ENCODE assay signal across 9 cellular contexts in genomic region chr1:112369389-112370285, GRCh38. TPM values are rescaled to one million over a fixed set of nuclear protein-coding genes. Genes with fewer than 3 reads are reported as not detected.
DNase-seq lines count a peak whose midpoint lies in the region; ATAC-seq, FAIRE-seq and TF ChIP-seq lines count a peak whose summit lies in the region.
"Had no signal": no experiment of that assay in that cellular context is flagged by ENCODE, and none has a peak within 500 bp of the region (broad histone marks: within the 10 kb centered on the region; RNA-seq: fewer than 3 reads in every experiment).

No MANE protein-coding gene starts in this region.

- H3K4me3 ChIP-seq in HL-60 (replicated peaks; ENCODE audit: insufficient read depth, low read length), result no peak overlapping the region
- no peak overlapping the region for H3K4me3 ChIP-seq in H1 (ENCODE audit: extremely low read depth in 1 of 4, insufficient read depth in 2 of 4, low read depth in 3 of 4, low read length in 4 of 4)

- no peak overlapping the region for H3K4ac ChIP-seq in H1 (replicated peaks; ENCODE audit: insufficient read length, low read depth, low read length)

- H3K4me1 ChIP-seq in H1 (replicated peaks in 1 of 4; ENCODE audit: control insufficient read depth in 3 of 4, insufficient read depth in 4 of 4, low read length in 3 of 4), result no peaks in the 10 kb centered on the region

- no peak overlapping the region for H3K9ac ChIP-seq in H1 (replicated peaks in 1 of 4; ENCODE audit: extremely low read depth in 1 of 4, low read depth in 3 of 4, low read length in 3 of 4)

- peak; percentile 76 for FAIRE-seq in H1 (lab: Jason Lieb, UNC)
- FAIRE-seq: TTC549 had no signal

- 37% methylated on average over 16 of the region's 16 CpGs; no CpG with 5 or more reads in 1 of the 2 experiments for WGBS in H1 (ENCODE audit: extremely low coverage in 1 of 2, insufficient coverage in 1 of 2, insufficient read length in 1 of 2, insufficient replicate concordance in 2 of 2, low coverage in 1 of 2, low lambda C conversion rate in 2 of 2, missing lambda C conversion rate in 1 of 2), 2 experiments

- no peak overlapping the region for H3K14ac ChIP-seq in H1 (ENCODE audit: insufficient read length)

- H3K27ac ChIP-seq in HL-60 (replicated peaks), result no peak overlapping the region
- no peak overlapping the region for H3K27ac ChIP-seq in H1 (ENCODE audit: low read depth, low read length)

- no peaks in the 10 kb centered on the region for H3K9me3 ChIP-seq in H1 (ENCODE audit: insufficient read depth in 2 of 2, low read depth in 1 of 2, low read length in 1 of 2)

- no peaks in the 10 kb centered on the region for H3K36me3 ChIP-seq in H1 (ENCODE audit: control insufficient read depth in 2 of 4, insufficient read depth in 4 of 4, low read length in 3 of 4)

- DNase-seq in COR-L47 (lab: John Stamatoyannopoulos, UW) (peak; percentile 64), HL-60 (ENCODE audit: low read depth in 1 of 2, low spot score in 1 of 2) (peak; percentile 62 to 72), NOMO-1 treated with DMSO at 0.1 percent for 48 hours (lab: John Stamatoyannopoulos, UW; ENCODE audit: unreplicated experiment) (peak; percentile 62), H1 (ENCODE audit: low read depth in 1 of 2, low spot score in 2 of 2) (peak; percentile 78 to 98), middle frontal gyrus (ENCODE audit: extremely low spot score, low spot score) (peak; percentile 72)
- peak; percentile 56 to 83 (median 82) for DNase-seq in activated CD8-positive, alpha-beta memory T cell treated with anti-CD3 and anti-CD28 coated beads for 48 hours (ENCODE audit: low read depth in 2 of 3, low spot score in 2 of 3)
- peak; percentile 52 to 68 for DNase-seq in stimulated activated CD8-positive, alpha-beta memory T cell treated with anti-CD3 and anti-CD28 coated beads, Interleukin-4, amount 100 ng/mL, for 1 hour (ENCODE audit: low read depth in 2 of 2, low spot score in 1 of 2)

- no peak overlapping the region for H2AK5ac ChIP-seq in H1 (ENCODE audit: low read depth, low read length)

- no peak for TF ChIP-seq EP300 in H1 (IDR thresholded peaks at IDR 0.05; ENCODE audit: borderline replicate concordance in 1 of 2, low read depth in 2 of 2, low read length in 2 of 2)

- H2BK15ac ChIP-seq in H1 (ENCODE audit: low read length), result no peak overlapping the region

- H3K56ac ChIP-seq in H1 (replicated peaks; ENCODE audit: insufficient read length, low read depth, low read length), result no peak overlapping the region

- H4K8ac ChIP-seq in H1 (ENCODE audit: extremely low read depth, insufficient read depth, low read length), result no peak overlapping the region

- H4K20me1 ChIP-seq in H1 (replicated peaks in 1 of 2; ENCODE audit: control insufficient read depth in 1 of 2, insufficient read depth in 2 of 2, low read length in 2 of 2), result no peaks in the 10 kb centered on the region

- POLR2A ChIA-PET in H1 (lab: Charles Lee; ENCODE audit: partially characterized antibody), result interaction anchor here (1.5 kb wide), 1 partner anchor 335 kb away, joined by 3 read pairs; no protein-coding TSS in a partner anchor

- no peak overlapping the region for H2BK12ac ChIP-seq in H1 (ENCODE audit: low read depth, low read length)

- no peaks in the 10 kb centered on the region for H3K79me1 ChIP-seq in H1 (ENCODE audit: low read depth, low read length)

- CTCF ChIA-PET in H1 (lab: Charles Lee; ENCODE audit: partially characterized antibody), result interaction anchor here (0.6 to 8.4 kb wide), 32 partner anchors 11 to 501 kb away, joined by 3 to 89 read pairs (median 3); partner anchors contain the start of gene CTTNBP2NL

- no peaks in the 10 kb centered on the region for H3K79me2 ChIP-seq in H1 (ENCODE audit: control insufficient read depth in 1 of 2, insufficient read depth in 2 of 2, low read length in 2 of 2)

- no peak overlapping the region for H3K18ac ChIP-seq in H1 (ENCODE audit: extremely low read depth, low read length)

- no peak overlapping the region for H3K23ac ChIP-seq in H1 (ENCODE audit: insufficient read length)

- no peak overlapping the region for H2BK120ac ChIP-seq in H1 (replicated peaks; ENCODE audit: low read depth, low read length)

- ATAC-seq in GM19468 (IDR thresholded peaks at IDR 0.05; ENCODE audit: extremely low read depth, unreplicated experiment), result peak; percentile 85

- H2BK20ac ChIP-seq in H1 (ENCODE audit: low read length), result no peak overlapping the region

- no peak overlapping the region for H3K4me2 ChIP-seq in H1 (ENCODE audit: insufficient read depth in 1 of 2, low read depth in 2 of 2, low read length in 2 of 2)

- TF ChIP-seq RAD21 in H1 (IDR thresholded peaks at IDR 0.05 in 1 of 2, conservative IDR thresholded peaks at IDR 0.05 in 1 of 2; ENCODE audit: low read depth in 2 of 2, low read length in 2 of 2), result peak; percentile 94 to 98

- TF ChIP-seq CTCF in HL-60 (IDR thresholded peaks at IDR 0.05; ENCODE audit: insufficient read depth, low read length), result peak; percentile 99
- peak; percentile 99 to 100 (median 99) for TF ChIP-seq CTCF in H1 (IDR thresholded peaks at IDR 0.05; ENCODE audit: control extremely low read depth in 1 of 3, insufficient read depth in 1 of 3, low read depth in 1 of 3, low read length in 3 of 3)

- TF ChIP-seq POLR2A in H1 (IDR thresholded peaks at IDR 0.05; ENCODE audit: control extremely low read depth in 1 of 2, low read depth in 2 of 2, low read length in 2 of 2), result no peak

- no peaks in the 10 kb centered on the region for H3K23me2 ChIP-seq in H1 (ENCODE audit: low read depth, low read length)

- H3K27me3 ChIP-seq in HL-60 (ENCODE audit: insufficient read depth, poor library complexity, severe bottlenecking) (no peaks in the 10 kb centered on the region), H1 (replicated peaks in 1 of 4; ENCODE audit: control insufficient read depth in 3 of 4, extremely low read depth in 1 of 4, insufficient read depth in 3 of 4, low read length in 3 of 4) (no peaks in the 10 kb centered on the region)

- peak overlapping the region; percentile 92 for H2AFZ ChIP-seq in H1 (ENCODE audit: low read length)

- H4K91ac ChIP-seq in H1 (replicated peaks; ENCODE audit: insufficient read length, low read length), result no peak overlapping the region

- no peak overlapping the region for H2BK5ac ChIP-seq in H1 (ENCODE audit: low read depth, low read length)

- no peak overlapping the region for H4K5ac ChIP-seq in H1 (ENCODE audit: insufficient read length, low read depth, low read length)

TF ChIP-seq in H1, 55 proteins besides CTCF, POLR2A, EP300 and RAD21:
- TF ChIP-seq TAF7 (optimal IDR thresholded peaks at IDR 0.05; ENCODE audit: borderline replicate concordance, low read depth, low read length) (no peak), BRCA1 (IDR thresholded peaks at IDR 0.05; ENCODE audit: low read depth, low read length) (0 out of 2 replicates have a peak, but pooled peaks have one; percentile 26), CREB1 (IDR thresholded peaks at IDR 0.05) (peak; percentile 53; the same call in 1 of the 2 replicates), TEAD4 (IDR thresholded peaks at IDR 0.05; ENCODE audit: low read depth, low read length) (peak; percentile 54; the same call in 1 of the 2 replicates), SIX5 (IDR thresholded peaks at IDR 0.05; ENCODE audit: low read depth, low read length) (no peak), YY1 (IDR thresholded peaks at IDR 0.05; ENCODE audit: low read depth, low read length) (peak; percentile 37; the same call in 1 of the 2 replicates), BCL11A (IDR thresholded peaks at IDR 0.05; ENCODE audit: low read depth in 2 of 2, low read length in 2 of 2) (no peak)

RNA-seq across cellular contexts. Expression of gene CTTNBP2NL, which starts 26.4 kb away (rescaled TPM):
- total RNA-seq in H1 (2021; fragmentation: NEBNext Ultra II Directional; extraction: Animal tissue kit (Norgen Biotek cat#: 25700)), result 34.9 and 35.1 TPM in 2 replicates
- polyA plus RNA-seq in H1 (2011; rRNA removed), result 4.8 and 6.4 TPM in 2 replicates
- 6.4 TPM for polyA plus RNA-seq in H1 (2011; cell fraction: cytosol; rRNA removed)
- 7.1 TPM for polyA plus RNA-seq in H1 (2011; cell fraction: nucleus; rRNA removed)
- 7.4 to 11.8 TPM (median 9.4 TPM) in 4 replicates for polyA plus RNA-seq in H1 (2012, experiment 1 of 2)
- 0.68 TPM for polyA plus RNA-seq in H1 (2012, experiment 2 of 2)
- polyA plus RNA-seq in H1 (2013, experiment 1 of 2), result 10.4 TPM
- 10.5 TPM for polyA plus RNA-seq in H1 (2013, experiment 2 of 2)
- 23.6 and 26.6 TPM in 2 replicates for polyA minus RNA-seq in H1 (2011; rRNA and poly(A)+ RNA removed)
- 12.6 TPM for polyA minus RNA-seq in H1 (2011; cell fraction: cytosol; rRNA and poly(A)+ RNA removed)
- 24.6 TPM for polyA minus RNA-seq in H1 (2011; cell fraction: nucleus; rRNA and poly(A)+ RNA removed)
